Comparison of ENCODE assay signal across 30 cellular contexts in the genomic region with DNA sequence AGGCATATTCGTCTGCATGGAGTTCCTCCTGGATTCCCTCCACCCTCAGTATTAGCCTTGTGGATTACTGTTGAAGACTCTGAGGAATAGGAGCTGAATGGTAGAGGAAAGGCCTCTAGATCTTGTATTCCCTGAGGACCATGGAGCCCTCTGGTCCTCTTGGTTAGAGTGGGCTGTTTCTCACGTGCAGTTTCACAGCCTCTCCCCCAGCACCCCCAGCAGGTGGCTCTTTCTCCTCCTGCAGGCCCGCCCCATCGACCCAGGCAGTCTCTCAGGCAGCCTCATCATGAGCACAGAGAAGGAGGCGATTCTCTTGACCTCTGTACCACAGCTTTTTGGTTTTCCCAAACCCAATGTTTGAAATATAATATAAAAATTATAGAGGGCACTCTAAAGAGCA.
"Had no signal": no experiment of that assay in that cellular context is flagged by ENCODE, and none has a peak within 500 bp of the region (broad histone marks: within the 10 kb centered on the region; RNA-seq: fewer than 3 reads in every experiment).

No MANE protein-coding gene starts in this region.

- H3K36me3 Mint-ChIP-seq: activated naive CD8-positive, alpha-beta T cell treated with anti-CD3 and anti-CD28 coated beads, Interleukin-2, amount 10 ng/mL, durations not matched to agents 7 days and 5 days had no signal

- DNase-seq: activated CD4-positive, alpha-beta T cell treated with anti-CD3 and anti-CD28 coated beads for 4 hours; activated CD4-positive, alpha-beta T cell treated with anti-CD3 and anti-CD28 coated beads, Interleukin-2, amount 50 U/mL, for 4 hours; activated CD8-positive, alpha-beta memory T cell treated with anti-CD3 and anti-CD28 coated beads for 24 hours; activated effector memory CD4-positive, alpha-beta T cell treated with anti-CD3 and anti-CD28 coated beads, Interleukin-2, amount 50 U/mL, for 16 hours; activated naive CD8-positive, alpha-beta T cell treated with anti-CD3 and anti-CD28 coated beads, Interleukin-2, amount 10 ng/mL, durations not matched to agents 7 days and 5 days; activated T-cell treated with anti-CD3 and anti-CD28 coated beads, Interleukin-2, amount 50 U/mL, for 1 hour; dorsolateral prefrontal cortex; effector memory CD4-positive, alpha-beta T cell; erythroblast; gastrocnemius medialis; glutamatergic neuron; immature natural killer cell; midbrain; naive thymus-derived CD4-positive, alpha-beta T cell; ovary; retina; sigmoid colon; small intestine; stimulated activated CD4-positive, alpha-beta T cell treated with anti-CD3 and anti-CD28 coated beads, Interleukin-4, amount 100 ng/mL, for 24 hours; stimulated activated naive CD8-positive, alpha-beta T cell treated with anti-CD3 and anti-CD28 coated beads, Interleukin-15, amount 100 ng/mL, for 72 hours; substantia nigra; upper lobe of left lung had no signal

- H3K36me3 ChIP-seq: ovary, prostate gland, vagina had no signal

- H3K4me3 Mint-ChIP-seq: activated naive CD4-positive, alpha-beta T cell treated with anti-CD3 and anti-CD28 coated beads for 36 hours; activated naive CD8-positive, alpha-beta T cell treated with anti-CD3 and anti-CD28 coated beads, Interleukin-2, amount 10 ng/mL, durations not matched to agents 7 days and 5 days; activated T-helper 1 cell treated with anti-CD3 and anti-CD28 coated beads, Interleukin-12 subunit alpha, Interleukin-12 subunit beta, Interleukin-2, Interleukin-4 antibody, amounts not matched to agents 30 ng/mL and 10 ng/mL and 1 ng/mL, durations not matched to agents 14 hours and 24 hours and 36 hours; brain; immature natural killer cell; naive thymus-derived CD4-positive, alpha-beta T cell; stimulated activated memory B cell treated with anti-CD40 and anti-IgM and Interleukin-4, amounts not matched to agents 10 μg/mL and 1 μg/mL and 100 μg/mL, for 72 hours; stimulated activated naive CD8-positive, alpha-beta T cell treated with anti-CD3 and anti-CD28 coated beads, Interleukin-15, amount 100 ng/mL, for 72 hours had no signal

- H3K27ac ChIP-seq: ascending aorta, coronary artery, dorsolateral prefrontal cortex, gastrocnemius medialis, ovary, prostate gland, sigmoid colon, upper lobe of left lung, vagina had no signal

- H3K9me3 ChIP-seq: ascending aorta, gastrocnemius medialis, ovary, prostate gland, sigmoid colon, upper lobe of left lung, vagina had no signal

- H3K27me3 Mint-ChIP-seq: activated naive CD8-positive, alpha-beta T cell treated with anti-CD3 and anti-CD28 coated beads, Interleukin-2, amount 10 ng/mL, durations not matched to agents 7 days and 5 days; brain; stimulated activated memory B cell treated with anti-CD40 and anti-IgM and Interleukin-4, amounts not matched to agents 10 μg/mL and 1 μg/mL and 100 μg/mL, for 72 hours; stimulated activated naive CD8-positive, alpha-beta T cell treated with anti-CD3 and anti-CD28 coated beads, Interleukin-15, amount 100 ng/mL, for 72 hours had no signal

- H3K4me1 ChIP-seq: ascending aorta, gastrocnemius medialis, prostate gland, sigmoid colon, upper lobe of left lung, vagina had no signal

- H3K4me3 ChIP-seq: ascending aorta, coronary artery, dorsolateral prefrontal cortex, gastrocnemius medialis, ovary, prostate gland, sigmoid colon, upper lobe of left lung, vagina had no signal

- H3K9me3 Mint-ChIP-seq: activated naive CD4-positive, alpha-beta T cell treated with anti-CD3 and anti-CD28 coated beads for 36 hours; activated naive CD8-positive, alpha-beta T cell treated with anti-CD3 and anti-CD28 coated beads, Interleukin-2, amount 10 ng/mL, durations not matched to agents 7 days and 5 days; activated T-helper 1 cell treated with anti-CD3 and anti-CD28 coated beads, Interleukin-12 subunit alpha, Interleukin-12 subunit beta, Interleukin-2, Interleukin-4 antibody, amounts not matched to agents 30 ng/mL and 10 ng/mL and 1 ng/mL, durations not matched to agents 14 hours and 24 hours and 36 hours; brain; immature natural killer cell; naive thymus-derived CD4-positive, alpha-beta T cell; stimulated activated memory B cell treated with anti-CD40 and anti-IgM and Interleukin-4, amounts not matched to agents 10 μg/mL and 1 μg/mL and 100 μg/mL, for 72 hours; stimulated activated naive CD8-positive, alpha-beta T cell treated with anti-CD3 and anti-CD28 coated beads, Interleukin-15, amount 100 ng/mL, for 72 hours had no signal

- H3K4me1 Mint-ChIP-seq: activated naive CD8-positive, alpha-beta T cell treated with anti-CD3 and anti-CD28 coated beads, Interleukin-2, amount 10 ng/mL, durations not matched to agents 7 days and 5 days; immature natural killer cell; naive thymus-derived CD4-positive, alpha-beta T cell; stimulated activated memory B cell treated with anti-CD40 and anti-IgM and Interleukin-4, amounts not matched to agents 10 μg/mL and 1 μg/mL and 100 μg/mL, for 72 hours; stimulated activated naive CD8-positive, alpha-beta T cell treated with anti-CD3 and anti-CD28 coated beads, Interleukin-15, amount 100 ng/mL, for 72 hours had no signal

- H3K27ac Mint-ChIP-seq: activated naive CD4-positive, alpha-beta T cell treated with anti-CD3 and anti-CD28 coated beads for 36 hours; activated naive CD8-positive, alpha-beta T cell treated with anti-CD3 and anti-CD28 coated beads, Interleukin-2, amount 10 ng/mL, durations not matched to agents 7 days and 5 days; activated T-helper 1 cell treated with anti-CD3 and anti-CD28 coated beads, Interleukin-12 subunit alpha, Interleukin-12 subunit beta, Interleukin-2, Interleukin-4 antibody, amounts not matched to agents 30 ng/mL and 10 ng/mL and 1 ng/mL, durations not matched to agents 14 hours and 24 hours and 36 hours; immature natural killer cell; naive thymus-derived CD4-positive, alpha-beta T cell; stimulated activated memory B cell treated with anti-CD40 and anti-IgM and Interleukin-4, amounts not matched to agents 10 μg/mL and 1 μg/mL and 100 μg/mL, for 72 hours; stimulated activated naive CD8-positive, alpha-beta T cell treated with anti-CD3 and anti-CD28 coated beads, Interleukin-15, amount 100 ng/mL, for 72 hours had no signal

- H3K27me3 ChIP-seq: ascending aorta, dorsolateral prefrontal cortex, gastrocnemius medialis, ovary, sigmoid colon, upper lobe of left lung, vagina had no signal

- ATAC-seq: gastrocnemius medialis; naive thymus-derived CD4-positive, alpha-beta T cell; stimulated activated memory B cell treated with anti-CD40 and anti-IgM and Interleukin-4, amounts not matched to agents 10 μg/mL and 1 μg/mL and 100 μg/mL, for 72 hours; stimulated activated naive CD8-positive, alpha-beta T cell treated with anti-CD3 and anti-CD28 coated beads, Interleukin-15, amount 100 ng/mL, for 72 hours had no signal
